Comparison of ENCODE assay signal across 26 cellular contexts in genomic region chr1:54807756-54808155, GRCh38. TPM values are rescaled to one million over a fixed set of nuclear protein-coding genes. Genes with fewer than 3 reads are reported as not detected.
DNase-seq lines count a peak whose midpoint lies in the region; ATAC-seq and TF ChIP-seq lines count a peak whose summit lies in the region.
"Had no signal": no experiment of that assay in that cellular context is flagged by ENCODE, and none has a peak within 500 bp of the region (broad histone marks: within the 10 kb centered on the region; RNA-seq: fewer than 3 reads in every experiment).

No MANE protein-coding gene starts in this region.

- no peak for ATAC-seq in activated T-cell treated with anti-CD3 and anti-CD28 coated beads, Interleukin-2, amount 50 U/mL, for 4 hours
- ATAC-seq in natural killer cell (peak in 1 of 3 donors; percentile 5), HG02571 (IDR thresholded peaks at IDR 0.05; ENCODE audit: unreplicated experiment) (no peak)
- ATAC-seq: heart left ventricle, pancreas had no signal

- DNase-seq in activated T-cell treated with anti-CD3 and anti-CD28 coated beads, Interleukin-2, amount 50 U/mL, for 4 hours = no peak
- no peak for DNase-seq in activated T-cell treated with anti-CD3 and anti-CD28 coated beads, Interleukin-2, amount 50 U/mL, for 1 hour
- DNase-seq in chondrocyte (ENCODE audit: low spot score) = peak; percentile 61
- DNase-seq in natural killer cell = no peak
- DNase-seq in type B pancreatic cell (ENCODE audit: extremely low spot score, unreplicated experiment) = peak; percentile 56
- DNase-seq in NCI-H1092 treated with DMSO at 0.1 percent for 48 hours (lab: John Stamatoyannopoulos, UW) = no peak
- DNase-seq in NCI-H2029 (lab: John Stamatoyannopoulos, UW) = no peak
- DNase-seq: ACHN; activated B cell treated with CpG ODN at 0.5 μM for 24 hours; foreskin keratinocyte; heart left ventricle; Kasumi-1; NCI-H446 treated with DMSO at 0.1 percent for 48 hours; NCI-H82; nephron progenitor cell; pancreas; retina; RPMI8226; stimulated activated naive CD4-positive, alpha-beta T cell had no signal

- peaks cover 24% of the 10 kb centered on the region for H3K4me1 Mint-ChIP-seq in activated T-cell treated with anti-CD3 and anti-CD28 coated beads, Interleukin-2, amount 50 U/mL, for 4 hours (ENCODE audit: low read depth)
- H3K4me1 Mint-ChIP-seq in chondrocyte (ENCODE audit: low read depth) (no peaks in the 10 kb centered on the region), natural killer cell (peaks cover 71 to 81% of the 10 kb centered on the region in 2 donors), type B pancreatic cell (ENCODE audit: unreplicated experiment) (peaks cover 10% of the 10 kb centered on the region)
- H3K4me1 Mint-ChIP-seq: activated B cell treated with CpG ODN at 0.5 μM for 24 hours had no signal

- H3K27ac Mint-ChIP-seq in chondrocyte (ENCODE audit: unreplicated experiment) = no peak overlapping the region
- H3K27ac Mint-ChIP-seq in natural killer cell = peak overlapping the region; percentile 94 to 95
- no peak overlapping the region for H3K27ac Mint-ChIP-seq in type B pancreatic cell
- H3K27ac Mint-ChIP-seq: activated B cell treated with CpG ODN at 0.5 μM for 24 hours; B cell; dendritic cell treated with granulocyte-macrophage colony-stimulating factor and Interleukin-4, amounts not matched to agents 40 ng/mL and 50 ng/mL, for 4 days; nephron progenitor cell had no signal

- H3K9me3 Mint-ChIP-seq in activated T-cell treated with anti-CD3 and anti-CD28 coated beads, Interleukin-2, amount 50 U/mL, for 4 hours = no peaks in the 10 kb centered on the region
- H3K9me3 Mint-ChIP-seq in chondrocyte (ENCODE audit: low read depth) = no peaks in the 10 kb centered on the region
- H3K9me3 Mint-ChIP-seq in natural killer cell = no peaks in the 10 kb centered on the region
- H3K9me3 Mint-ChIP-seq in type B pancreatic cell = no peaks in the 10 kb centered on the region
- H3K9me3 Mint-ChIP-seq: activated B cell treated with CpG ODN at 0.5 μM for 24 hours; CD4-positive, alpha-beta memory T cell; dendritic cell treated with granulocyte-macrophage colony-stimulating factor and Interleukin-4, amounts not matched to agents 40 ng/mL and 50 ng/mL, for 4 days; nephron progenitor cell had no signal

- no peaks in the 10 kb centered on the region for H3K36me3 Mint-ChIP-seq in activated T-cell treated with anti-CD3 and anti-CD28 coated beads, Interleukin-2, amount 50 U/mL, for 4 hours (ENCODE audit: insufficient read depth)
- no peaks in the 10 kb centered on the region for H3K36me3 Mint-ChIP-seq in chondrocyte (ENCODE audit: low read depth)
- no peaks in the 10 kb centered on the region for H3K36me3 Mint-ChIP-seq in natural killer cell
- no peaks in the 10 kb centered on the region for H3K36me3 Mint-ChIP-seq in type B pancreatic cell
- H3K36me3 Mint-ChIP-seq: CD4-positive, alpha-beta memory T cell had no signal

- TF ChIP-seq CTCF in chondrocyte (IDR thresholded peaks at IDR 0.05) = no peak
- no peak for TF ChIP-seq CTCF in natural killer cell (IDR thresholded peaks at IDR 0.05)
- TF ChIP-seq CTCF in type B pancreatic cell (conservative IDR thresholded peaks at IDR 0.05) = no peak

- H3K4me3 Mint-ChIP-seq in activated T-cell treated with anti-CD3 and anti-CD28 coated beads, Interleukin-2, amount 50 U/mL, for 4 hours = peak overlapping the region; percentile 5
- no peak overlapping the region for H3K4me3 Mint-ChIP-seq in chondrocyte (ENCODE audit: unreplicated experiment)
- peak overlapping the region; percentile 83 for H3K4me3 Mint-ChIP-seq in natural killer cell
- H3K4me3 Mint-ChIP-seq in type B pancreatic cell = no peak overlapping the region
- H3K4me3 Mint-ChIP-seq: activated B cell treated with CpG ODN at 0.5 μM for 24 hours; B cell; dendritic cell treated with granulocyte-macrophage colony-stimulating factor and Interleukin-4, amounts not matched to agents 40 ng/mL and 50 ng/mL, for 4 days; nephron progenitor cell had no signal

- H3K27me3 Mint-ChIP-seq in activated T-cell treated with anti-CD3 and anti-CD28 coated beads, Interleukin-2, amount 50 U/mL, for 4 hours (ENCODE audit: low read depth) = no peaks in the 10 kb centered on the region
- H3K27me3 Mint-ChIP-seq in chondrocyte (ENCODE audit: low read depth) (peaks cover 4% of the 10 kb centered on the region), natural killer cell (ENCODE audit: low read depth in 2 of 2) (no peaks in the 10 kb centered on the region), type B pancreatic cell (peaks cover 7% of the 10 kb centered on the region)
- H3K27me3 Mint-ChIP-seq: B cell had no signal

- intact Hi-C loops in natural killer cell (cut with micrococcal nuclease) = loop anchor here (1.0 to 5.0 kb wide), 4 partner anchors 41 to 754 kb away; partner anchors contain the start of genes SSBP3, TCEANC2 and TMEM59

RNA-seq across cellular contexts. Expression of gene TTC22, which starts 6.6 kb away (rescaled TPM):
- 1 to 10 TPM; 1.9 to 2.8 (median 2.0) TPM for total RNA-seq in activated T-cell treated with anti-CD3 and anti-CD28 coated beads, Interleukin-2, amount 50 U/mL, for 4 hours
- total RNA-seq in chondrocyte (not detected in 3 replicates), natural killer cell (10 to 100 TPM; 17.8 to 30.8 (median 26.5) TPM), type B pancreatic cell (ENCODE audit: low replicate concordance) (7.0 and 12.4 TPM in 2 replicates)
- total RNA-seq: astrocyte, cardiac muscle cell, SK-MEL-5 had no signal

RNA-seq across cellular contexts. Expression of gene PARS2, which starts 43.4 kb away (rescaled TPM):
- total RNA-seq in activated T-cell treated with anti-CD3 and anti-CD28 coated beads, Interleukin-2, amount 50 U/mL, for 4 hours = 1 to 10 TPM; 5.5 to 7.9 (median 6.1) TPM
- 3.2 to 4.2 TPM (median 4.0 TPM) in 3 replicates for total RNA-seq in chondrocyte
- 1 to 10 TPM in 1 of 3 donors, under 1 TPM in 2; 0.95 to 1.4 (median 0.96) TPM for total RNA-seq in natural killer cell
- 9.5 and 10.2 TPM in 2 replicates for total RNA-seq in type B pancreatic cell (ENCODE audit: low replicate concordance)

Comparison
In these comparisons a context has a peak if more than half of its experiments do, and no peak if none do; other contexts are left out.
1. DNase-seq: peak in chondrocyte (single experiment) and type B pancreatic cell (single experiment); none in activated T-cell treated with anti-CD3 and anti-CD28 coated beads, Interleukin-2, amount 50 U/mL, for 4 hours (single experiment), activated T-cell treated with anti-CD3 and anti-CD28 coated beads, Interleukin-2, amount 50 U/mL, for 1 hour (single experiment), natural killer cell (single experiment), NCI-H1092 treated with DMSO at 0.1 percent for 48 hours (single experiment) and NCI-H2029 (single experiment).
2. H3K4me3 Mint-ChIP-seq: peak in activated T-cell treated with anti-CD3 and anti-CD28 coated beads, Interleukin-2, amount 50 U/mL, for 4 hours (single experiment) and natural killer cell (single experiment); none in chondrocyte (single experiment) and type B pancreatic cell (single experiment).
3. H3K27ac Mint-ChIP-seq: peak in natural killer cell (2 of 2); none in chondrocyte (single experiment) and type B pancreatic cell (single experiment).